ENCODE assay signal across 1 cellular context in the genomic region with DNA sequence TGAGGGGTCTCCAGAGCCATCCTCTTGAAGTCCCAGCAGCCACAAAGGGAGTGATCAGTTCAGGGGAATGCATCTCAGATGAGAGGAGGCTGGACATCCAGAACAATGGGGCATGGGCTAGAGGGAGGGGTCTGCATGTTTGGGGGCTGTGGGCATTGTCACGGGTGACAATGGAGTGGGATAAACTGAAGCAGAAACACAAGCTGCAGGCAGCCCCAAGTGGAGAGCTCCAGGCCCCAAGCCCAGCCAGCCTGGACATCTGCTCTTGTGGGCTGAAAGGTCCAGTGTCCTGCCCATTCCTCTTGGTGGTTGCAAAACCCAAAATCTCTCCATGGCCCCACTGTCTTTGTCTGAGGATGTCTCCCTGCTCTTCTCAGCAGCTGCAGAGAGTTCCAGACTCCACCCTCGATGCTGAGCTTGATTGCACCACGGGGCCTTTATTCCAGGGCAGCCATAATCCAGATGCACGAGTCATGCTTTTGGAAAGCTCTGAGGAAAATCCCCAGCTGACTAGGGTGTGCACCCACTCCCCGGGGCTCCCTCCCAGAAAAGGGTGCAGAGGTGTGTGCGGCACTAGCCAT.
TF ChIP-seq lines count a peak whose summit lies in the region.

No MANE protein-coding gene starts in this region.

TF ChIP-seq in IMR-90, 13 proteins besides CTCF, POLR2A, EP300 and RAD21:
- no peak for TF ChIP-seq RCOR1 (IDR thresholded peaks at IDR 0.05; ENCODE audit: insufficient replicate concordance, low read length)
- TF ChIP-seq FOS (IDR thresholded peaks at IDR 0.05; ENCODE audit: low read depth, low read length) = no peak
- TF ChIP-seq MAFK (IDR thresholded peaks at IDR 0.05; ENCODE audit: low read depth, low read length) = no peak
- no peak for TF ChIP-seq BHLHE40 (IDR thresholded peaks at IDR 0.05; ENCODE audit: low read depth, low read length)
- TF ChIP-seq SMC3 (IDR thresholded peaks at IDR 0.05; ENCODE audit: low read depth, low read length) = no peak
- TF ChIP-seq, protein P1, sequence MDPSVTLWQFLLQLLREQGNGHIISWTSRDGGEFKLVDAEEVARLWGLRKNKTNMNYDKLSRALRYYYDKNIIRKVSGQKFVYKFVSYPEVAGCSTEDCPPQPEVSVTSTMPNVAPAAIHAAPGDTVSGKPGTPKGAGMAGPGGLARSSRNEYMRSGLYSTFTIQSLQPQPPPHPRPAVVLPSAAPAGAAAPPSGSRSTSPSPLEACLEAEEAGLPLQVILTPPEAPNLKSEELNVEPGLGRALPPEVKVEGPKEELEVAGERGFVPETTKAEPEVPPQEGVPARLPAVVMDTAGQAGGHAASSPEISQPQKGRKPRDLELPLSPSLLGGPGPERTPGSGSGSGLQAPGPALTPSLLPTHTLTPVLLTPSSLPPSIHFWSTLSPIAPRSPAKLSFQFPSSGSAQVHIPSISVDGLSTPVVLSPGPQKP (IDR thresholded peaks at IDR 0.05; ENCODE audit: borderline replicate concordance, low read depth, low read length) = no peak
- TF ChIP-seq RFX5 (IDR thresholded peaks at IDR 0.05; ENCODE audit: low read depth, low read length) = no peak
- no peak for TF ChIP-seq CHD1 (IDR thresholded peaks at IDR 0.05; ENCODE audit: low read depth, low read length)
- no peak; the same call in 1 of the 2 replicates for TF ChIP-seq USF2 (IDR thresholded peaks at IDR 0.05; ENCODE audit: low read depth, low read length)
- TF ChIP-seq NFE2L2 (IDR thresholded peaks at IDR 0.05; ENCODE audit: low read depth, low read length) = no peak
- TF ChIP-seq CEBPB (IDR thresholded peaks at IDR 0.05; ENCODE audit: low read depth, low read length) = peak; percentile 83
- TF ChIP-seq MAZ (IDR thresholded peaks at IDR 0.05; ENCODE audit: borderline replicate concordance, low read depth, low read length) = 0 out of 2 replicates have a peak, but pooled peaks have one; percentile 26
- no peak for TF ChIP-seq MXI1 (IDR thresholded peaks at IDR 0.05; ENCODE audit: borderline replicate concordance, low read depth, low read length)
TF ChIP-seq in IMR-90: peak in this region for 2.
